In genomic region chr4:106315968-106316772, GRCh38 we compare ENCODE assay signal across 7 cellular contexts. TPM values are rescaled to one million over a fixed set of nuclear protein-coding genes. Genes with fewer than 3 reads are reported as not detected.
DNase-seq lines count a peak whose midpoint lies in the region; ATAC-seq, FAIRE-seq and TF ChIP-seq lines count a peak whose summit lies in the region.

TSS of gene AIMP1 (plus strand) at chr4:106316550. CDS start at chr4:106325010, 8,460 bp downstream.
TSS of gene TBCK (minus strand) at chr4:106316209. CDS start at chr4:106308960, 7,249 bp downstream.

- 1% methylated on average over 38 of the region's 44 CpGs for WGBS in GM12878 (ENCODE audit: insufficient coverage, insufficient replicate concordance, low lambda C conversion rate, missing lambda C conversion rate)

- peak within 1 kb of the TSS; percentile 78 for H3K4me2 ChIP-seq in GM12878 (ENCODE audit: control insufficient read depth, insufficient read depth)

- SMC1A ChIA-PET in GM12878 (lab: Charles Lee; ENCODE audit: uncharacterized antibody, unreplicated experiment): interaction anchor here (0.8 to 1.4 kb wide), 3 partner anchors 14 to 34 kb away, joined by 3 read pairs; no protein-coding TSS in a partner anchor

- peak within 1 kb of the TSS; percentile 100 for H3K27ac ChIP-seq in GM12878 (ENCODE audit: control insufficient read depth, insufficient read depth)

- H3K4me3 ChIP-seq in GM12878 (peak within 1 kb of the TSS; percentile 83), retinal pigment epithelial cell (ENCODE audit: low read length) (peak within 1 kb of the TSS; percentile 98)

- POLR2A ChIA-PET in GM12878 (lab: Charles Lee): interaction anchor here (0.9 to 1.7 kb wide), 5 partner anchors 11 to 1404 kb away, joined by 3 to 6 read pairs (median 3); no protein-coding TSS in a partner anchor

- peaks cover 88% of the 10 kb centered on the region for H3K79me2 ChIP-seq in GM12878 (ENCODE audit: control insufficient read depth, insufficient read depth, low read length)

- no peak for TF ChIP-seq RAD21 in GM12878 (IDR thresholded peaks at IDR 0.05; ENCODE audit: insufficient read depth, low read depth, low read length)

- BruUV-seq in GM12878 (replicated peaks; lab: Mats Ljungman, UMichigan): no TSS peak

- peak within 1 kb of the TSS; percentile 100 for H2AFZ ChIP-seq in GM12878 (ENCODE audit: control insufficient read depth, low read depth, low read length)

- no peaks in the 10 kb centered on the region; a peak in 1 of 4 replicates for H3K36me3 ChIP-seq in GM12878 (ENCODE audit: control insufficient read depth in 2 of 2, insufficient read depth in 2 of 2, low read length in 1 of 2)

- H3K4me1 ChIP-seq in GM12878 (ENCODE audit: control insufficient read depth, insufficient read depth, low read length): no peaks in the 10 kb centered on the region

- intact Hi-C loops in GM12878 (cut with micrococcal nuclease; ENCODE audit: unreplicated experiment): no loop called here

- ATAC-seq in GM18517 (IDR thresholded peaks at IDR 0.05; ENCODE audit: unreplicated experiment): peak; percentile 81
- ATAC-seq in HG03039 (IDR thresholded peaks at IDR 0.05; ENCODE audit: unreplicated experiment): peak; percentile 88
- ATAC-seq in GM12878: peak; percentile 88

- TF ChIP-seq EP300 in GM12878 (IDR thresholded peaks at IDR 0.05; ENCODE audit: borderline replicate concordance in 1 of 2, control insufficient read depth in 1 of 2, low read depth in 2 of 2, low read length in 2 of 2): peak in 1 of 2 experiments; percentile 50; a peak in 1 of 4 replicates

- H3K27me3 ChIP-seq in GM12878 (replicated peaks in 1 of 2; ENCODE audit: control insufficient read depth in 2 of 2, insufficient read depth in 2 of 2, low read length in 1 of 2): no peaks in the 10 kb centered on the region

- peak within 1 kb of the TSS; percentile 99 for H3K9ac ChIP-seq in GM12878 (ENCODE audit: control insufficient read depth, insufficient read depth, low read length)

- no peaks in the 10 kb centered on the region for H4K20me1 ChIP-seq in GM12878 (ENCODE audit: control insufficient read depth, insufficient read depth)

- no peak for TF ChIP-seq CTCF in GM12878 (IDR thresholded peaks at IDR 0.05 in 2 of 3, conservative IDR thresholded peaks at IDR 0.05 in 1 of 3; ENCODE audit: control insufficient read depth in 2 of 3, extremely low read depth in 1 of 3, insufficient read depth in 1 of 3, low read depth in 3 of 3, low read length in 3 of 3)
- TF ChIP-seq CTCF in retinal pigment epithelial cell (conservative IDR thresholded peaks at IDR 0.05; ENCODE audit: low read depth, low read length): no peak

- peak; percentile 73 to 83 for DNase-seq in NCI-H2081 (lab: John Stamatoyannopoulos, UW)
- peak; percentile 86 for DNase-seq in T1000 (lab: John Stamatoyannopoulos, UW)
- peak; percentile 72 for DNase-seq in GM12878 (ENCODE audit: low read depth, low spot score)
- DNase-seq in hypothalamus (lab: John Stamatoyannopoulos, UW): peak; percentile 49 to 98 (median 85)
- peak; percentile 79 for DNase-seq in retinal pigment epithelial cell (ENCODE audit: low read depth)

- peak; percentile 84 for FAIRE-seq in GM12878 (lab: Jason Lieb, UNC)

- in situ Hi-C loops in GM12878 (cut with MboI): no loop called here

- RAD21 ChIA-PET in GM12878 (lab: Charles Lee; ENCODE audit: unreplicated experiment): interaction anchor here (0.8 kb wide), 1 partner anchor 12 kb away, joined by 4 read pairs; no protein-coding TSS in a partner anchor

- CTCF ChIA-PET in GM12878 (lab: Yijun Ruan, JAX): interaction anchor here (0.8 to 2.1 kb wide), 4 partner anchors 11 to 16 kb away, joined by 3 to 6 read pairs (median 4); no protein-coding TSS in a partner anchor

- peak; percentile 97 for TF ChIP-seq POLR2A in GM12878 (IDR thresholded peaks at IDR 0.05; ENCODE audit: low read depth, low read length)

- peaks cover 2% of the 10 kb centered on the region; the same call in 2 of the 3 replicates for H3K9me3 ChIP-seq in GM12878 (replicated peaks; ENCODE audit: control insufficient read depth, insufficient read depth, low read length)

TF ChIP-seq in GM12878, 131 proteins besides CTCF, POLR2A, EP300 and RAD21 (continues in another document):
- TF ChIP-seq, protein P1, sequence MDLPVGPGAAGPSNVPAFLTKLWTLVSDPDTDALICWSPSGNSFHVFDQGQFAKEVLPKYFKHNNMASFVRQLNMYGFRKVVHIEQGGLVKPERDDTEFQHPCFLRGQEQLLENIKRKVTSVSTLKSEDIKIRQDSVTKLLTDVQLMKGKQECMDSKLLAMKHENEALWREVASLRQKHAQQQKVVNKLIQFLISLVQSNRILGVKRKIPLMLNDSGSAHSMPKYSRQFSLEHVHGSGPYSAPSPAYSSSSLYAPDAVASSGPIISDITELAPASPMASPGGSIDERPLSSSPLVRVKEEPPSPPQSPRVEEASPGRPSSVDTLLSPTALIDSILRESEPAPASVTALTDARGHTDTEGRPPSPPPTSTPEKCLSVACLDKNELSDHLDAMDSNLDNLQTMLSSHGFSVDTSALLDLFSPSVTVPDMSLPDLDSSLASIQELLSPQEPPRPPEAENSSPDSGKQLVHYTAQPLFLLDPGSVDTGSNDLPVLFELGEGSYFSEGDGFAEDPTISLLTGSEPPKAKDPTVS (IDR thresholded peaks at IDR 0.05; ENCODE audit: low read depth, low read length): peak; percentile 45; the same call in 1 of the 2 replicates
- TF ChIP-seq BMI1 (IDR thresholded peaks at IDR 0.05; ENCODE audit: borderline replicate concordance) (0 out of 2 replicates have a peak, but pooled peaks have one; percentile 52), STAT1 (conservative IDR thresholded peaks at IDR 0.05) (peak; percentile 90; the same call in 1 of the 2 replicates), CHD1 (IDR thresholded peaks at IDR 0.05; ENCODE audit: low read depth, low read length) (0 out of 2 replicates have a peak, but pooled peaks have one; percentile 50), MAX (IDR thresholded peaks at IDR 0.05; ENCODE audit: low read depth, low read length) (peak; percentile 93), MXI1 (IDR thresholded peaks at IDR 0.05; ENCODE audit: low read depth, low read length) (peak; percentile 96), MLLT1 (IDR thresholded peaks at IDR 0.05) (peak; percentile 89), TBL1XR1 (IDR thresholded peaks at IDR 0.05; ENCODE audit: low read depth, low read length) (0 out of 2 replicates have a peak, but pooled peaks have one; percentile 11), MEF2B (IDR thresholded peaks at IDR 0.05; ENCODE audit: partially characterized antibody, poor library complexity, severe bottlenecking) (peak; percentile 67), MYB (IDR thresholded peaks at IDR 0.05; ENCODE audit: borderline replicate concordance, low read depth, low read length) (peak; percentile 97), KLF5 (IDR thresholded peaks at IDR 0.05; ENCODE audit: partially characterized antibody) (peak; percentile 74)

RNA-seq across cellular contexts. Expression of gene AIMP1, which starts in this region (rescaled TPM):
- total RNA-seq in GM12878 (2013; cell fraction: nucleolus; rRNA removed): 16.1 and 18.8 TPM in 2 replicates
- 18.6 and 23.9 TPM in 2 replicates for total RNA-seq in GM12878 (2014; rRNA removed)
- total RNA-seq in GM12878 (2014; rRNA removed; fragmentation: Illumina TruSeq; extraction: Trizol): 35.7 and 36.9 TPM in 2 replicates
- 46.1 and 49.0 TPM in 2 replicates for total RNA-seq in GM12878 (2021)
- polyA plus RNA-seq in GM12878 (2011; ENCODE audit: low read depth): 21.7 TPM
- 41.5 and 76.4 TPM in 2 replicates for polyA plus RNA-seq in GM12878 (2011; rRNA removed)
- polyA plus RNA-seq in GM12878 (2011; cell fraction: cytosol; rRNA removed): 8.2 and 8.4 TPM in 2 replicates
- polyA plus RNA-seq in GM12878 (2011; cell fraction: nucleus; rRNA removed): 15.8 and 16.8 TPM in 2 replicates
- polyA plus RNA-seq in GM12878 (2012): 36.5 and 53.0 TPM in 2 replicates
- polyA plus RNA-seq in GM12878 (2014; fragmentation: Illumina TruSeq; extraction: Trizol): 66.8 and 99.6 TPM in 2 replicates
- polyA plus RNA-seq in GM12878 (2014; fragmentation: Nextera tagmentation; extraction: Ambion mirVana): 100 to 1,000 TPM; 115 to 131 TPM
- 27.0 and 32.3 TPM in 2 replicates for polyA plus RNA-seq in GM12878 (2014; rRNA removed)
- 100 to 1,000 TPM; 111 to 121 TPM for polyA plus RNA-seq in GM12878 (2016; fragmentation: Nextera tagmentation; extraction: Ambion mirVana)
- 4.3 and 5.3 TPM in 2 replicates for polyA minus RNA-seq in GM12878 (2011; rRNA and poly(A)+ RNA removed)
- 3.6 and 5.3 TPM in 2 replicates for polyA minus RNA-seq in GM12878 (2011; cell fraction: cytosol; rRNA and poly(A)+ RNA removed)
- polyA minus RNA-seq in GM12878 (2011; cell fraction: nucleus; rRNA and poly(A)+ RNA removed): 3.6 and 5.5 TPM in 2 replicates

RNA-seq across cellular contexts. Expression of gene TBCK, which starts in this region (rescaled TPM):
- total RNA-seq in GM12878 (2013; cell fraction: nucleolus; rRNA removed): 313 and 315 TPM in 2 replicates
- total RNA-seq in GM12878 (2014; rRNA removed) (26.5 and 30.3 TPM in 2 replicates), GM12878 (2014; rRNA removed; fragmentation: Illumina TruSeq; extraction: Trizol) (21.6 and 26.0 TPM in 2 replicates), GM12878 (2021) (20.4 and 22.8 TPM in 2 replicates)
- 13.1 TPM for polyA plus RNA-seq in GM12878 (2011; ENCODE audit: low read depth)
- polyA plus RNA-seq in GM12878 (2011; rRNA removed) (28.9 and 47.1 TPM in 2 replicates), GM12878 (2014; fragmentation: Illumina TruSeq; extraction: Trizol) (13.6 and 16.3 TPM in 2 replicates), GM12878 (2014; fragmentation: Nextera tagmentation; extraction: Ambion mirVana) (1 to 10 TPM; 4.1 to 5.3 TPM), GM12878 (2014; rRNA removed) (8.6 and 10.9 TPM in 2 replicates), GM12878 (2016; fragmentation: Nextera tagmentation; extraction: Ambion mirVana) (10 to 100 TPM; 19.9 to 21.1 TPM)
- 14.0 and 17.4 TPM in 2 replicates for polyA plus RNA-seq in GM12878 (2011; cell fraction: cytosol; rRNA removed)
- 98.6 and 119 TPM in 2 replicates for polyA plus RNA-seq in GM12878 (2011; cell fraction: nucleus; rRNA removed)
- 11.3 and 13.4 TPM in 2 replicates for polyA plus RNA-seq in GM12878 (2012)
- 65.8 and 78.1 TPM in 2 replicates for polyA minus RNA-seq in GM12878 (2011; rRNA and poly(A)+ RNA removed)
- 9.9 and 10.1 TPM in 2 replicates for polyA minus RNA-seq in GM12878 (2011; cell fraction: cytosol; rRNA and poly(A)+ RNA removed)
- 183 and 246 TPM in 2 replicates for polyA minus RNA-seq in GM12878 (2011; cell fraction: nucleus; rRNA and poly(A)+ RNA removed)

Comparison
In these comparisons a context has a peak if more than half of its experiments do, and no peak if none do; other contexts are left out.
1. Peak in every context shown above with its lines: DNase-seq, ATAC-seq, H3K4me3 ChIP-seq and H3K27ac ChIP-seq.